8 cellular contexts compared by ENCODE assay signal in the genomic region with DNA sequence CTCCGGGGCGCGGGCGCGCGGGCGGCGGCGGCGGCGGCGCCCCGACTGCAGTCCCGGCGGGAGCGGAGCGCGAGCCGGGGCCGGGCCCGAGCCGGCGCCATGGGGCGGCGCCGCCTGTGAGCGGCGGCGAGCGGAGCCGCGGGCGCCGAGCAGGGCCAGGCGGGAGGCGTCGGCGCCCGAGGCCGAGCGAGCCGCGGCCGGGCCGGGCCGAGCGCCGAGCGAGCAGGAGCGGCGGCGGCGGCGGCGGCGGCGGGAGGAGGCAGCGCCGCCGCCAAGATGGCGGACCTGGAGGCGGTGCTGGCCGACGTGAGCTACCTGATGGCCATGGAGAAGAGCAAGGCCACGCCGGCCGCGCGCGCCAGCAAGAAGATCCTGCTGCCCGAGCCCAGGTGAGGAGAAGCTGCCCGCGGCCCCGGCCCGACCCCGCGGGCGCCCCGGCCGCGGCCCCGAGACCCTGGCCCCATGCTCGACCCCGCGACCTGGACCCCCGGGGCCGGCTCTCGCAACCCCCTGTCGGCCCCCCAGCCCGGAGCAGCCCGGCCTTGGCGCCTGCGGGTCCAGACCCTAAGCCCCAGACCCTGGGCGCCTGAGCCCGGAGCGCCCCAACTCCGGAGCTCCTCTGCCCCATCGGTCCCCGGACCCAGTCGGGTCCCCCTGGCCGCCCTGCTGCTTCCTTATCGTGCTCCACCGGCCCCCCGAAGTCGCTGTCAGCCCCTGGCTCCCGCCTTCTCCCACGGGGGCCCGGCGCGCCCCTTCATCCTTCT. TPM values are rescaled to one million over a fixed set of nuclear protein-coding genes. Genes with fewer than 3 reads are reported as not detected.
DNase-seq lines count a peak whose midpoint lies in the region; ATAC-seq and TF ChIP-seq lines count a peak whose summit lies in the region.

A gene (plus strand): TSS at position 50 of the 764 bp plus-strand sequence. CDS start 227 bp downstream, at position 277.

- H3K36me3 Mint-ChIP-seq in CD8-positive, alpha-beta T cell = peaks cover 33% of the 10 kb centered on the region
- no peaks in the 10 kb centered on the region for H3K36me3 Mint-ChIP-seq in glutamatergic neuron (ENCODE audit: unreplicated experiment)

- H3K27ac Mint-ChIP-seq in CD8-positive, alpha-beta T cell = peak within 1 kb of the TSS; percentile 95
- H3K27ac Mint-ChIP-seq in glutamatergic neuron (ENCODE audit: unreplicated experiment) = peak within 1 kb of the TSS; percentile 80

- peaks cover 44% of the 10 kb centered on the region for H4K20me1 ChIP-seq in osteoblast (ENCODE audit: insufficient read depth, low read length)

- peak within 1 kb of the TSS; percentile 85 for H3K4me3 ChIP-seq in CD8-positive, alpha-beta T cell (ENCODE audit: low read depth, low read length)
- H3K4me3 ChIP-seq in osteoblast (ENCODE audit: insufficient read depth, low read length) = peak within 1 kb of the TSS; percentile 86

- no peaks in the 10 kb centered on the region for H3K27me3 Mint-ChIP-seq in CD8-positive, alpha-beta T cell (ENCODE audit: low read depth)
- peaks cover 17% of the 10 kb centered on the region for H3K27me3 Mint-ChIP-seq in glutamatergic neuron (ENCODE audit: unreplicated experiment)

- ATAC-seq in CD8-positive, alpha-beta T cell = peak; percentile 19
- ATAC-seq in GM21619 (IDR thresholded peaks at IDR 0.05; ENCODE audit: unreplicated experiment) (peak; percentile 11), GM21825 (IDR thresholded peaks at IDR 0.05; ENCODE audit: unreplicated experiment) (no peak)

- H3K36me3 ChIP-seq in CD8-positive, alpha-beta T cell (ENCODE audit: insufficient read depth, low read length) = peaks cover 14% of the 10 kb centered on the region
- H3K36me3 ChIP-seq in osteoblast (ENCODE audit: insufficient read depth, low read length) = peaks cover 8% of the 10 kb centered on the region

- H3K4me1 ChIP-seq in CD8-positive, alpha-beta T cell (ENCODE audit: insufficient read depth, low read length) = peaks cover 63% of the 10 kb centered on the region
- peaks cover 53% of the 10 kb centered on the region for H3K4me1 ChIP-seq in osteoblast (ENCODE audit: insufficient read depth, low read length)

- peak within 1 kb of the TSS; percentile 94 for H3K4me3 Mint-ChIP-seq in CD8-positive, alpha-beta T cell
- H3K4me3 Mint-ChIP-seq in glutamatergic neuron (ENCODE audit: unreplicated experiment) = peak within 1 kb of the TSS; percentile 95

- H3K4me1 Mint-ChIP-seq in CD8-positive, alpha-beta T cell (ENCODE audit: low read depth) = peaks cover 74% of the 10 kb centered on the region
- H3K4me1 Mint-ChIP-seq in glutamatergic neuron (ENCODE audit: low read depth, unreplicated experiment) = peaks cover 26% of the 10 kb centered on the region

- peak within 1 kb of the TSS; percentile 90 for H3K4me2 ChIP-seq in osteoblast (ENCODE audit: insufficient read depth, low read length)

- peaks cover 55% of the 10 kb centered on the region for H3K79me2 ChIP-seq in osteoblast (ENCODE audit: insufficient read depth, low read length)

- POLR2A ChIA-PET in CD8-positive, alpha-beta T cell (lab: Charles Lee) = interaction anchor here (0.5 to 15.2 kb wide), 10 partner anchors 9 to 161 kb away, joined by 3 to 426 read pairs (median 5); a partner anchor contains a TSS

- H3K9me3 ChIP-seq in CD8-positive, alpha-beta T cell (ENCODE audit: low read length) = no peaks in the 10 kb centered on the region
- no peaks in the 10 kb centered on the region for H3K9me3 ChIP-seq in osteoblast (ENCODE audit: low read depth, low read length)

- peak in 4 of 7 experiments; percentile 45 to 72 (median 51) for DNase-seq in CD8-positive, alpha-beta T cell
- DNase-seq in NCI-H2029 (lab: John Stamatoyannopoulos, UW) (peak; percentile 28), glutamatergic neuron (peak; percentile 55), osteoblast (ENCODE audit: insufficient read length, low spot score, missing footprints) (peak; percentile 99), NCI-H187 (lab: John Stamatoyannopoulos, UW) (no peak)
- peak; percentile 48 for DNase-seq in activated naive CD4-positive, alpha-beta T cell treated with Interleukin-2 at 50 U/mL for 16 hours

- CTCF ChIA-PET in CD8-positive, alpha-beta T cell (lab: Charles Lee) = interaction anchor here (1.6 to 7.5 kb wide), 11 partner anchors 9 to 54 kb away, joined by 4 to 77 read pairs (median 8); a partner anchor contains a TSS

- no peak for TF ChIP-seq CTCF in CD8-positive, alpha-beta T cell (IDR thresholded peaks at IDR 0.05)
- no peak for TF ChIP-seq CTCF in glutamatergic neuron (IDR thresholded peaks at IDR 0.05; ENCODE audit: partially characterized antibody, unreplicated experiment)
- TF ChIP-seq CTCF in osteoblast (IDR thresholded peaks at IDR 0.05; ENCODE audit: extremely low read depth, low read depth, low read length) = no peak

- H3K27me3 ChIP-seq in CD8-positive, alpha-beta T cell (ENCODE audit: insufficient read depth, low read length) = no peaks in the 10 kb centered on the region
- no peaks in the 10 kb centered on the region for H3K27me3 ChIP-seq in osteoblast (ENCODE audit: insufficient read depth, low read length)

- intact Hi-C loops in CD8-positive, alpha-beta T cell (cut with DNase I, micrococcal nuclease) = loop anchor here (1.0 to 5.0 kb wide), 3 partner anchors 11 to 106 kb away; a partner anchor contains a TSS

- no peaks in the 10 kb centered on the region for H3K9me3 Mint-ChIP-seq in CD8-positive, alpha-beta T cell
- H3K9me3 Mint-ChIP-seq in glutamatergic neuron (ENCODE audit: unreplicated experiment) = peaks cover 9% of the 10 kb centered on the region

- H3K27ac ChIP-seq in CD8-positive, alpha-beta T cell (ENCODE audit: low read depth, low read length) = peak within 1 kb of the TSS; percentile 58
- H3K27ac ChIP-seq in osteoblast (ENCODE audit: low read depth, low read length) = peak within 1 kb of the TSS; percentile 34

- peak within 1 kb of the TSS; percentile 63 for H2AFZ ChIP-seq in osteoblast (ENCODE audit: low read length)

RNA-seq across cellular contexts. Expression of the gene that starts here (rescaled TPM):
- total RNA-seq in CD8-positive, alpha-beta T cell = 100 to 1,000 TPM; 356 to 371 TPM
- total RNA-seq in glutamatergic neuron (ENCODE audit: unreplicated experiment) = 52.2 TPM
- total RNA-seq in osteoblast = 21.4 and 23.6 TPM in 2 replicates

Comparison
In these comparisons a context has a peak if more than half of its experiments do, and no peak if none do; other contexts are left out.
1. DNase-seq: peak in CD8-positive, alpha-beta T cell (4 of 7), NCI-H2029 (single experiment), activated naive CD4-positive, alpha-beta T cell treated with Interleukin-2 at 50 U/mL for 16 hours (single experiment), glutamatergic neuron (single experiment) and osteoblast (single experiment); none in NCI-H187 (0 of 2).